8 cellular contexts compared by ENCODE assay signal in genomic region chr6:152999538-152999937, GRCh38. TPM values are rescaled to one million over a fixed set of nuclear protein-coding genes. Genes with fewer than 3 reads are reported as not detected.
DNase-seq lines count a peak whose midpoint lies in the region; ATAC-seq and TF ChIP-seq lines count a peak whose summit lies in the region.
"Not testable (repeated sequence)": the region's sequence is repeated elsewhere in the genome, so short reads cannot be mapped to it uniquely, and the experiment has no call there.

No MANE protein-coding gene starts in this region.

- not testable (repeated sequence) for H3K36me3 ChIP-seq in Loucy (ENCODE audit: insufficient read depth, low read length)

- peaks cover 75% of the 10 kb centered on the region for H3K36me3 Mint-ChIP-seq in CD4-positive, alpha-beta T cell (ENCODE audit: low read depth)
- not testable (repeated sequence) for H3K36me3 Mint-ChIP-seq in T-helper 17 cell (ENCODE audit: low read depth); natural killer cell
- peaks cover 78% of the 10 kb centered on the region for H3K36me3 Mint-ChIP-seq in activated T-cell treated with anti-CD3 and anti-CD28 coated beads, Interleukin-2, amount 50 U/mL, for 24 hours (ENCODE audit: low read depth)
- H3K36me3 Mint-ChIP-seq in activated naive CD8-positive, alpha-beta T cell treated with anti-CD3 and anti-CD28 coated beads, Interleukin-2, amount 10 ng/mL, durations not matched to agents 7 days and 5 days = peaks cover 30% of the 10 kb centered on the region
- peaks cover 17% of the 10 kb centered on the region for H3K36me3 Mint-ChIP-seq in endothelial cell (ENCODE audit: low read depth, unreplicated experiment)
- H3K36me3 Mint-ChIP-seq in stimulated activated naive B cell treated with anti-CD40 and anti-IgM and Interleukin-4, amounts not matched to agents 10 μg/mL and 1 μg/mL and 100 μg/mL, for 72 hours = peaks cover 18 to 29% of the 10 kb centered on the region in 2 donors

- H3K9ac ChIP-seq in Loucy (ENCODE audit: low read depth, low read length, poor library complexity, severe bottlenecking) = peak overlapping the region; percentile 88

- peaks cover 84% of the 10 kb centered on the region for H3K79me2 ChIP-seq in Loucy (ENCODE audit: insufficient read depth, low read length)

- peak overlapping the region; percentile 97 for H3K4me3 ChIP-seq in Loucy (ENCODE audit: low read length, poor library complexity, severe bottlenecking)

- CTCF ChIA-PET in CD4-positive, alpha-beta T cell (lab: Charles Lee) = not testable (repeated sequence)

- intact Hi-C loops in CD4-positive, alpha-beta T cell (cut with DNase I, micrococcal nuclease) = loop anchor here in 1 of 2 experiments (10.0 kb wide), 1 partner anchor 1545 kb away; the partner anchor contains the start of gene RMND1
- intact Hi-C loops in natural killer cell (cut with micrococcal nuclease) = not testable (repeated sequence)

- not testable (repeated sequence) for H3F3A ChIP-seq in Loucy (ENCODE audit: low read depth)

- H3K4me1 ChIP-seq in Loucy (ENCODE audit: insufficient read depth, low read length, poor library complexity, severe bottlenecking) = peaks cover 58% of the 10 kb centered on the region

- not testable (repeated sequence) for H3K9me3 ChIP-seq in CD4-positive, alpha-beta T cell (ENCODE audit: control insufficient read depth, low read length); Loucy (ENCODE audit: insufficient read depth, low read depth, low read length); T-helper 17 cell (ENCODE audit: control insufficient read depth, low read length, poor library complexity, severe bottlenecking)

- H3K27ac ChIP-seq in CD4-positive, alpha-beta T cell (ENCODE audit: low read depth, low read length) = not testable (repeated sequence)

- peak overlapping the region; percentile 39 for H3K4me3 Mint-ChIP-seq in CD4-positive, alpha-beta T cell
- H3K4me3 Mint-ChIP-seq in T-helper 17 cell = peak overlapping the region; percentile 13
- H3K4me3 Mint-ChIP-seq in activated T-cell treated with anti-CD3 and anti-CD28 coated beads, Interleukin-2, amount 50 U/mL, for 24 hours = peak overlapping the region; percentile 31
- peak overlapping the region; percentile 65 for H3K4me3 Mint-ChIP-seq in activated naive CD8-positive, alpha-beta T cell treated with anti-CD3 and anti-CD28 coated beads, Interleukin-2, amount 10 ng/mL, durations not matched to agents 7 days and 5 days
- not testable (repeated sequence) for H3K4me3 Mint-ChIP-seq in endothelial cell (ENCODE audit: unreplicated experiment); stimulated activated naive B cell treated with anti-CD40 and anti-IgM and Interleukin-4, amounts not matched to agents 10 μg/mL and 1 μg/mL and 100 μg/mL, for 72 hours
- H3K4me3 Mint-ChIP-seq in natural killer cell = peak overlapping the region; percentile 45

- peak overlapping the region; percentile 93 for H3K4me2 ChIP-seq in Loucy (ENCODE audit: low read depth, low read length, poor library complexity, severe bottlenecking)

- not testable (repeated sequence) for TF ChIP-seq CTCF in CD4-positive, alpha-beta T cell (IDR thresholded peaks at IDR 0.05); Loucy (conservative IDR thresholded peaks at IDR 0.05; ENCODE audit: low read length); endothelial cell (IDR thresholded peaks at IDR 0.05; ENCODE audit: unreplicated experiment); natural killer cell (IDR thresholded peaks at IDR 0.05)

- not testable (repeated sequence) for DNase-seq in CD4-positive, alpha-beta T cell; T-helper 17 cell; activated T-cell treated with anti-CD3 and anti-CD28 coated beads, Interleukin-2, amount 50 U/mL, for 24 hours; activated naive CD8-positive, alpha-beta T cell treated with anti-CD3 and anti-CD28 coated beads, Interleukin-2, amount 10 ng/mL, durations not matched to agents 7 days and 5 days; endothelial cell (ENCODE audit: low spot score); natural killer cell; stimulated activated naive B cell treated with anti-CD40 and anti-IgM and Interleukin-4, amounts not matched to agents 10 μg/mL and 1 μg/mL and 100 μg/mL, for 72 hours

- H3K27me3 Mint-ChIP-seq in CD4-positive, alpha-beta T cell; T-helper 17 cell; activated T-cell treated with anti-CD3 and anti-CD28 coated beads, Interleukin-2, amount 50 U/mL, for 24 hours; activated naive CD8-positive, alpha-beta T cell treated with anti-CD3 and anti-CD28 coated beads, Interleukin-2, amount 10 ng/mL, durations not matched to agents 7 days and 5 days; natural killer cell (ENCODE audit: low read depth in 2 of 2); stimulated activated naive B cell treated with anti-CD40 and anti-IgM and Interleukin-4, amounts not matched to agents 10 μg/mL and 1 μg/mL and 100 μg/mL, for 72 hours: not testable (repeated sequence)
- peaks cover 11% of the 10 kb centered on the region for H3K27me3 Mint-ChIP-seq in endothelial cell (ENCODE audit: unreplicated experiment)

- H3K27me3 ChIP-seq in CD4-positive, alpha-beta T cell (ENCODE audit: control insufficient read depth, insufficient read depth, low read length); Loucy (ENCODE audit: insufficient read depth, low read length, poor library complexity, severe bottlenecking): not testable (repeated sequence)

- H3K4me1 Mint-ChIP-seq in CD4-positive, alpha-beta T cell (ENCODE audit: low read depth) = peaks cover 81% of the 10 kb centered on the region
- peaks cover 42% of the 10 kb centered on the region for H3K4me1 Mint-ChIP-seq in T-helper 17 cell
- H3K4me1 Mint-ChIP-seq in activated T-cell treated with anti-CD3 and anti-CD28 coated beads, Interleukin-2, amount 50 U/mL, for 24 hours (ENCODE audit: low read depth) = peaks cover 68% of the 10 kb centered on the region
- peaks cover 37% of the 10 kb centered on the region for H3K4me1 Mint-ChIP-seq in activated naive CD8-positive, alpha-beta T cell treated with anti-CD3 and anti-CD28 coated beads, Interleukin-2, amount 10 ng/mL, durations not matched to agents 7 days and 5 days
- H3K4me1 Mint-ChIP-seq in endothelial cell (ENCODE audit: unreplicated experiment) = peaks cover 34% of the 10 kb centered on the region
- peaks cover 59 to 63% of the 10 kb centered on the region in 2 donors for H3K4me1 Mint-ChIP-seq in natural killer cell
- peaks cover 19 to 49% of the 10 kb centered on the region in 2 donors for H3K4me1 Mint-ChIP-seq in stimulated activated naive B cell treated with anti-CD40 and anti-IgM and Interleukin-4, amounts not matched to agents 10 μg/mL and 1 μg/mL and 100 μg/mL, for 72 hours

- not testable (repeated sequence) for H2AFZ ChIP-seq in Loucy (ENCODE audit: low read length)

- POLR2A ChIA-PET in CD4-positive, alpha-beta T cell (lab: Charles Lee) = not testable (repeated sequence)
- POLR2A ChIA-PET in activated naive CD8-positive, alpha-beta T cell treated with anti-CD3 and anti-CD28 coated beads, Interleukin-2, amount 10 ng/mL, durations not matched to agents 7 days and 5 days (lab: Charles Lee) = interaction anchor here (3.2 kb wide), 1 partner anchor 15 kb away, joined by 43 read pairs; the partner anchor contains the start of gene FBXO5

- H3K9me3 Mint-ChIP-seq in CD4-positive, alpha-beta T cell; activated T-cell treated with anti-CD3 and anti-CD28 coated beads, Interleukin-2, amount 50 U/mL, for 24 hours; activated naive CD8-positive, alpha-beta T cell treated with anti-CD3 and anti-CD28 coated beads, Interleukin-2, amount 10 ng/mL, durations not matched to agents 7 days and 5 days; endothelial cell (ENCODE audit: unreplicated experiment); natural killer cell; stimulated activated naive B cell treated with anti-CD40 and anti-IgM and Interleukin-4, amounts not matched to agents 10 μg/mL and 1 μg/mL and 100 μg/mL, for 72 hours: not testable (repeated sequence)

- H3K9me2 ChIP-seq in Loucy (replicated peaks; ENCODE audit: low read depth, low read length) = not testable (repeated sequence)

- ATAC-seq in CD4-positive, alpha-beta T cell (ENCODE audit: poor library complexity); T-helper 17 cell; activated naive CD8-positive, alpha-beta T cell treated with anti-CD3 and anti-CD28 coated beads, Interleukin-2, amount 10 ng/mL, durations not matched to agents 7 days and 5 days (ENCODE audit: low read depth); natural killer cell; stimulated activated naive B cell treated with anti-CD40 and anti-IgM and Interleukin-4, amounts not matched to agents 10 μg/mL and 1 μg/mL and 100 μg/mL, for 72 hours (replicated peaks): not testable (repeated sequence)

- peak overlapping the region; percentile 64 for H3K27ac Mint-ChIP-seq in CD4-positive, alpha-beta T cell
- H3K27ac Mint-ChIP-seq in T-helper 17 cell = peak overlapping the region; percentile 62
- H3K27ac Mint-ChIP-seq in activated T-cell treated with anti-CD3 and anti-CD28 coated beads, Interleukin-2, amount 50 U/mL, for 24 hours = peak overlapping the region; percentile 9
- peak overlapping the region; percentile 15 for H3K27ac Mint-ChIP-seq in activated naive CD8-positive, alpha-beta T cell treated with anti-CD3 and anti-CD28 coated beads, Interleukin-2, amount 10 ng/mL, durations not matched to agents 7 days and 5 days
- peak overlapping the region; percentile 25 for H3K27ac Mint-ChIP-seq in endothelial cell (ENCODE audit: unreplicated experiment)
- H3K27ac Mint-ChIP-seq in natural killer cell = peak overlapping the region; percentile 28 to 54
- H3K27ac Mint-ChIP-seq in stimulated activated naive B cell treated with anti-CD40 and anti-IgM and Interleukin-4, amounts not matched to agents 10 μg/mL and 1 μg/mL and 100 μg/mL, for 72 hours = peak overlapping the region; percentile 62

- peaks cover 66% of the 10 kb centered on the region for H4K20me1 ChIP-seq in Loucy (ENCODE audit: insufficient read depth, low read length, poor library complexity, severe bottlenecking)

RNA-seq across cellular contexts. Expression of gene MTRF1L, which starts 3.0 kb away (rescaled TPM):
- 10 to 100 TPM in 1 of 2 experiments, 1 to 10 TPM in 1; 9.3 to 11.2 TPM for total RNA-seq in CD4-positive, alpha-beta T cell
- 10 to 100 TPM in 1 of 2 donors, 1 to 10 TPM in 1; 9.5 to 14.8 TPM for total RNA-seq in T-helper 17 cell
- 10 to 100 TPM; 16.5 to 17.2 TPM for total RNA-seq in activated naive CD8-positive, alpha-beta T cell treated with anti-CD3 and anti-CD28 coated beads, Interleukin-2, amount 10 ng/mL, durations not matched to agents 7 days and 5 days
- total RNA-seq in endothelial cell (ENCODE audit: unreplicated experiment) = 42.2 TPM
- 10 to 100 TPM; 17.6 to 24.7 (median 21.6) TPM for total RNA-seq in natural killer cell

RNA-seq across cellular contexts. Expression of gene FBXO5, which starts 16.7 kb away (rescaled TPM):
- 1 to 10 TPM; 3.0 to 3.3 TPM for total RNA-seq in CD4-positive, alpha-beta T cell
- total RNA-seq in T-helper 17 cell (1 to 10 TPM; 4.5 to 5.9 TPM), endothelial cell (ENCODE audit: unreplicated experiment) (9.4 TPM), natural killer cell (10 to 100 TPM in 1 of 3 donors, 1 to 10 TPM in 2; 5.9 to 11.2 (median 9.6) TPM)
- total RNA-seq in activated naive CD8-positive, alpha-beta T cell treated with anti-CD3 and anti-CD28 coated beads, Interleukin-2, amount 10 ng/mL, durations not matched to agents 7 days and 5 days = 10 to 100 TPM; 47.1 to 50.8 TPM

Comparison
In these comparisons a context has a peak if more than half of its experiments do, and no peak if none do; other contexts are left out.
1. H3K27ac Mint-ChIP-seq: peak in every context shown above with its lines; median percentile 64 in CD4-positive, alpha-beta T cell; 62 in T-helper 17 cell; 62 in stimulated activated naive B cell treated with anti-CD40 and anti-IgM and Interleukin-4, amounts not matched to agents 10 μg/mL and 1 μg/mL and 100 μg/mL, for 72 hours; 41 in natural killer cell; 25 in endothelial cell; 15 in activated naive CD8-positive, alpha-beta T cell treated with anti-CD3 and anti-CD28 coated beads, Interleukin-2, amount 10 ng/mL, durations not matched to agents 7 days and 5 days; 9 in activated T-cell treated with anti-CD3 and anti-CD28 coated beads, Interleukin-2, amount 50 U/mL, for 24 hours.